8 cellular contexts compared by ENCODE assay signal in the genomic region with DNA sequence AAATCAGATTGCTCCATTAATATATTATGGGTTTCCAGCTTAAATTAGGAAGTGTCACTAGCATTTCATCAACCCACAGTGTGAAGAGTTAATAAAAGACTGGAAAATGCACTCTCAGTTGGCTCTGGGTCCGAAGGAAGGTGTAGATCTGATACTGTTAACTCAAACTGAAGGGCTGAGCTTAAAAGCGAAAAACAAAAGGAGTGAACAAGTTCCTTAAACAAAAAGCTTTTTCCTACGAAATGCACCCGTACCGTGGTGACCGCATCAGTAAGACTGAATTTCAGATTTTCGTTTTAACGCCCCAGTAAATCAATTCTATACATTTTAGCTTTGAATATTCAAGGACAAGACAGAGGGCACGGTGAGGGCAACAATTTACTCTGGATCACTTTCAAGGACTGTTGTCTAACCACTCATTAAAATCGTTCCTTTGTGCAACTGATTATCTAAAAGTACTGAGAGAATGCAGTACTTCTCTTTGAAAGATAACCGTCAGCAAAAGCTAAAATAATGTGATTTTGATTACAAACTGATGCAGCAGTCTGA. TPM values are rescaled to one million over a fixed set of nuclear protein-coding genes. Genes with fewer than 3 reads are reported as not detected.
DNase-seq lines count a peak whose midpoint lies in the region; ATAC-seq and TF ChIP-seq lines count a peak whose summit lies in the region.

No MANE protein-coding gene starts in this region.

- no peak overlapping the region for H4K8ac ChIP-seq in mesendoderm (ENCODE audit: low read depth, low read length)

- H3K27me3 ChIP-seq in left ventricle myocardium inferior (ENCODE audit: low read depth) (peaks cover 29% of the 10 kb centered on the region), mesendoderm (ENCODE audit: insufficient read depth, low read length, poor library complexity) (no peaks in the 10 kb centered on the region), aorta (ENCODE audit: control insufficient read depth in 1 of 2, insufficient read depth in 2 of 2, low read length in 1 of 2) (no peaks in the 10 kb centered on the region)

- H3K4ac ChIP-seq in mesendoderm (ENCODE audit: low read depth, low read length) = no peak overlapping the region

- H3K23ac ChIP-seq in mesendoderm (ENCODE audit: low read length) = no peak overlapping the region

- H3K27ac ChIP-seq in left ventricle myocardium inferior (replicated peaks) (peak overlapping the region; percentile 96), mesendoderm (ENCODE audit: low read depth, low read length) (no peak overlapping the region), aorta (ENCODE audit: low read depth in 1 of 2, low read length in 2 of 2) (no peak overlapping the region), RWPE1 (no peak overlapping the region)

- H3K4me3 ChIP-seq in left ventricle myocardium inferior = peak overlapping the region; percentile 81
- H3K4me3 ChIP-seq in astrocyte of the cerebellum (ENCODE audit: low read depth, low read length) = peak overlapping the region; percentile 74
- peak overlapping the region; percentile 92 for H3K4me3 ChIP-seq in mesendoderm (ENCODE audit: low read length)
- H3K4me3 ChIP-seq in aorta (ENCODE audit: low read length in 2 of 2) = peak overlapping the region; percentile 64 to 79

- no CpG with 5 or more reads among the region's 11 CpGs for WGBS in mesendoderm (ENCODE audit: extremely low coverage, insufficient coverage, low lambda C conversion rate)
- WGBS in aorta, 2 donors = 45 to 54% methylated on average over 11 of the region's 11 CpGs

- no peak for TF ChIP-seq CTCF in left ventricle myocardium inferior (IDR thresholded peaks at IDR 0.05; ENCODE audit: borderline replicate concordance)
- no peak for TF ChIP-seq CTCF in astrocyte of the cerebellum (IDR thresholded peaks at IDR 0.05; ENCODE audit: low read depth, low read length, missing control alignments)
- no peak for TF ChIP-seq CTCF in RWPE1 (conservative IDR thresholded peaks at IDR 0.05; ENCODE audit: low read depth)

- CTCF ChIA-PET in RWPE1 (lab: Yijun Ruan, JAX) = interaction anchor here (0.5 to 1.4 kb wide), 7 partner anchors 10 to 1255 kb away, joined by 3 to 4 read pairs (median 3); no protein-coding TSS in a partner anchor

- H2BK5ac ChIP-seq in mesendoderm (ENCODE audit: low read length) = no peak overlapping the region

- no peak overlapping the region for H4K5ac ChIP-seq in mesendoderm (ENCODE audit: low read length)

- no peak overlapping the region for H2BK120ac ChIP-seq in mesendoderm (ENCODE audit: low read depth, low read length)

- peaks cover 50% of the 10 kb centered on the region for H3K79me2 ChIP-seq in mesendoderm (ENCODE audit: control insufficient read depth, insufficient read depth, low read length)

- no peak overlapping the region for H2AK5ac ChIP-seq in mesendoderm (ENCODE audit: low read length)

- in situ Hi-C loops in astrocyte of the cerebellum (cut with HindIII; ENCODE audit: low sequenced_read_pairs) = no loop called here

- H2BK15ac ChIP-seq in mesendoderm (replicated peaks; ENCODE audit: low read depth) = no peak overlapping the region

- ATAC-seq in Right ventricle myocardium inferior (no peak), aorta (ENCODE audit: low FRiP score) (no peak)

- DNase-seq in left ventricle myocardium inferior = no peak
- DNase-seq in Right ventricle myocardium inferior (ENCODE audit: missing footprints) = no peak
- no peak for DNase-seq in astrocyte of the cerebellum (ENCODE audit: low read depth)
- no peak for DNase-seq in mesendoderm
- DNase-seq in aorta = no peak
- DNase-seq in cerebellum (ENCODE audit: low spot score) = no peak
- DNase-seq in DMS153 treated with DMSO at 0.1 percent for 48 hours (lab: John Stamatoyannopoulos, UW; ENCODE audit: unreplicated experiment) = no peak
- no peak for DNase-seq in RWPE1 (ENCODE audit: low spot score)

- H3K9me3 ChIP-seq in left ventricle myocardium inferior (replicated peaks) = no peaks in the 10 kb centered on the region
- no peaks in the 10 kb centered on the region for H3K9me3 ChIP-seq in aorta (ENCODE audit: control insufficient read depth, low read length)

- POLR2A ChIA-PET in RWPE1 (lab: Yijun Ruan, JAX; ENCODE audit: low non-redundant PET) = interaction anchor here (0.6 kb wide), 1 partner anchor 39 kb away, joined by 3 read pairs; no protein-coding TSS in a partner anchor

- peak overlapping the region; percentile 58 for H3K4me2 ChIP-seq in mesendoderm (ENCODE audit: low read length)

- H3K36me3 ChIP-seq in left ventricle myocardium inferior (no peaks in the 10 kb centered on the region), mesendoderm (ENCODE audit: control insufficient read depth, insufficient read depth, low read length) (no peaks in the 10 kb centered on the region), aorta (ENCODE audit: control insufficient read depth in 1 of 2, insufficient read depth in 2 of 2, low read length in 1 of 2) (no peaks in the 10 kb centered on the region)

- H3K9ac ChIP-seq in mesendoderm (ENCODE audit: low read length) = peak overlapping the region; percentile 79

- peaks cover 9% of the 10 kb centered on the region for H3K79me1 ChIP-seq in mesendoderm (ENCODE audit: low read length)

- H3K4me1 ChIP-seq in left ventricle myocardium inferior = peaks cover 34% of the 10 kb centered on the region
- H3K4me1 ChIP-seq in mesendoderm (ENCODE audit: control insufficient read depth, low read depth, low read length) = peaks cover 16% of the 10 kb centered on the region
- no peaks in the 10 kb centered on the region for H3K4me1 ChIP-seq in aorta (ENCODE audit: control insufficient read depth in 1 of 2, insufficient read depth in 2 of 2, low read length in 2 of 2)

- intact Hi-C loops in left ventricle myocardium inferior (cut with micrococcal nuclease) (no loop called here), Right ventricle myocardium inferior (cut with DNase I) (loop anchor here (5.0 kb wide), 3 partner anchors 45 to 275 kb away; a partner anchor contains a TSS), aorta (cut with DNase I) (loop anchor here in 1 of 2 donors (5.0 kb wide), 1 partner anchor 100 kb away; a partner anchor contains a TSS)

- H3K18ac ChIP-seq in mesendoderm (ENCODE audit: low read length) = no peak overlapping the region

- H3K56ac ChIP-seq in mesendoderm (ENCODE audit: low read length) = peak overlapping the region; percentile 66

RNA-seq across cellular contexts. Expression of a gene that starts 1.9 kb away (rescaled TPM):
- total RNA-seq in left ventricle myocardium inferior = 61.9 TPM
- 51.6 TPM for total RNA-seq in Right ventricle myocardium inferior
- polyA plus RNA-seq in mesendoderm (2013, experiment 1 of 2) = 67.4 TPM
- 65.4 TPM for polyA plus RNA-seq in mesendoderm (2013, experiment 2 of 2)
- total RNA-seq in aorta = 1 to 10 TPM; 6.2 to 6.8 TPM
- 1 to 10 TPM in 1 of 2 donors, under 1 TPM in 1; 0.88 to 1.2 TPM for polyA plus RNA-seq in aorta
- total RNA-seq in cerebellum = 59.3 TPM
